1 cellular context compared by ENCODE assay signal in genomic region chr20:34549291-34549928, GRCh38.
TF ChIP-seq lines count a peak whose summit lies in the region.

No MANE protein-coding gene starts in this region.

TF ChIP-seq in H1, 55 proteins besides CTCF, POLR2A, EP300 and RAD21 (continued from another document):
- TF ChIP-seq NANOG (IDR thresholded peaks at IDR 0.05; ENCODE audit: insufficient read depth, low read depth, low read length, poor library complexity, severe bottlenecking) (no peak), CREB1 (IDR thresholded peaks at IDR 0.05) (no peak), SP1 (IDR thresholded peaks at IDR 0.05; ENCODE audit: low read depth, low read length) (peak; percentile 52; the same call in 1 of the 2 replicates), SIN3A (conservative IDR thresholded peaks at IDR 0.05 in 1 of 2, IDR thresholded peaks at IDR 0.05 in 1 of 2; ENCODE audit: low read depth in 1 of 2, low read length in 2 of 2) (peak; percentile 85 to 92; a peak in 2 of 4 replicates), SUZ12 (IDR thresholded peaks at IDR 0.05; ENCODE audit: low read length) (no peak)
